Comparison of ENCODE assay signal across 28 cellular contexts in genomic region chr5:160641405-160641804, GRCh38.
A peak's percentile ranks its signal among the peaks of the same experiment; 100 is the strongest.
DNase-seq lines count a peak whose midpoint lies in the region; ATAC-seq, FAIRE-seq and TF ChIP-seq lines count a peak whose summit lies in the region.
"Had no signal": no experiment of that assay in that cellular context is flagged by ENCODE, and none has a peak within 500 bp of the region (broad histone marks: within the 10 kb centered on the region; RNA-seq: fewer than 3 reads in every experiment).

No MANE protein-coding gene starts in this region.

- H3K27me3 ChIP-seq in DND-41 (ENCODE audit: insufficient read depth, low read length, poor library complexity) = no peaks in the 10 kb centered on the region
- no peaks in the 10 kb centered on the region for H3K27me3 ChIP-seq in smooth muscle cell (ENCODE audit: low read depth)
- H3K27me3 ChIP-seq: esophagus squamous epithelium, gastrocnemius medialis, hepatocyte had no signal

- no peak overlapping the region for H3K9ac ChIP-seq in DND-41 (ENCODE audit: low read depth, low read length)
- H3K9ac ChIP-seq in smooth muscle cell (ENCODE audit: low read depth) = no peak overlapping the region

- DNase-seq in DND-41 (no peak), smooth muscle cell (lab: John Stamatoyannopoulos, UW; ENCODE audit: unreplicated experiment) (no peak), HTR-8/SVneo (ENCODE audit: insufficient read length, low spot score) (no peak), left lobe of liver (ENCODE audit: low spot score) (no peak), NOMO-1 (lab: John Stamatoyannopoulos, UW; ENCODE audit: unreplicated experiment in 2 of 2) (no peak)
- DNase-seq: activated CD4-positive, alpha-beta T cell treated with anti-CD3 and anti-CD28 coated beads, Interleukin-2, amount 50 U/mL, for 1 hour; activated CD8-positive, alpha-beta memory T cell treated with anti-CD3 and anti-CD28 coated beads, Interleukin-2, amount 10 ng/mL, durations not matched to agents 7 days and 5 days; CD4-positive, CD25-positive, alpha-beta regulatory T cell; cortex of kidney; endodermal cell; esophagus squamous epithelium; gastrocnemius medialis; mesenchymal stem cell; MM.1S; NCI-H1417 treated with DMSO at 0.1 percent for 48 hours; NCI-H2081 treated with DMSO at 0.1 percent for 48 hours; NCI-H446; PC-9; psoas muscle; Right ventricle myocardium superior; stimulated activated CD8-positive, alpha-beta memory T cell treated with anti-CD3 and anti-CD28 coated beads, Interleukin-4, amount 100 ng/mL, for 48 hours; WERI-Rb-1 had no signal

- H4K20me1 ChIP-seq in DND-41 (ENCODE audit: insufficient read depth, low read length) = no peaks in the 10 kb centered on the region
- H4K20me1 ChIP-seq in smooth muscle cell (ENCODE audit: low read depth) = no peaks in the 10 kb centered on the region

- H3K36me3 ChIP-seq in DND-41 (ENCODE audit: insufficient read depth, low read length) (no peaks in the 10 kb centered on the region), smooth muscle cell (ENCODE audit: low read depth) (no peaks in the 10 kb centered on the region)
- H3K36me3 ChIP-seq: cardiac muscle cell, esophagus squamous epithelium, gastrocnemius medialis, WERI-Rb-1 had no signal

- H3K9me3 ChIP-seq in DND-41 (ENCODE audit: insufficient read depth, low read length, severe bottlenecking) (no peaks in the 10 kb centered on the region), smooth muscle cell (replicated peaks; ENCODE audit: low read depth) (no peaks in the 10 kb centered on the region)
- H3K9me3 ChIP-seq: esophagus squamous epithelium, gastrocnemius medialis, psoas muscle had no signal

- TF ChIP-seq CTCF in DND-41 (IDR thresholded peaks at IDR 0.05; ENCODE audit: borderline replicate concordance, extremely low read depth, low read length, poor library complexity, severe bottlenecking) (no peak), smooth muscle cell (IDR thresholded peaks at IDR 0.05; ENCODE audit: borderline replicate concordance, insufficient read depth, poor library complexity, severe bottlenecking) (no peak)

- H3K79me2 ChIP-seq in DND-41 (ENCODE audit: insufficient read depth, low read length) = no peaks in the 10 kb centered on the region
- no peaks in the 10 kb centered on the region for H3K79me2 ChIP-seq in smooth muscle cell (ENCODE audit: low read depth)
- H3K79me2 ChIP-seq: hepatocyte had no signal

- FAIRE-seq in HTR-8/SVneo (lab: Jason Lieb, UNC) = no peak

- H3K27ac ChIP-seq in DND-41 (ENCODE audit: low read length) (no peak overlapping the region), smooth muscle cell (ENCODE audit: low read depth) (no peak overlapping the region)
- H3K27ac ChIP-seq: 22Rv1, cardiac muscle cell, esophagus squamous epithelium, gastrocnemius medialis, hepatocyte, PC-9, psoas muscle, WERI-Rb-1 had no signal

- H3K4me1 ChIP-seq in DND-41 (ENCODE audit: insufficient read depth, low read length) (peaks cover 3% of the 10 kb centered on the region; the same call in 1 of the 2 replicates), smooth muscle cell (ENCODE audit: low read depth) (no peaks in the 10 kb centered on the region)
- H3K4me1 ChIP-seq: esophagus squamous epithelium, gastrocnemius medialis, psoas muscle had no signal

- no peak overlapping the region for H2AFZ ChIP-seq in DND-41 (ENCODE audit: low read depth, low read length)
- H2AFZ ChIP-seq in smooth muscle cell (ENCODE audit: low read depth) = no peak overlapping the region
- H2AFZ ChIP-seq: hepatocyte, PC-9 had no signal

- H3K4me3 ChIP-seq in DND-41 (ENCODE audit: low read depth in 1 of 2, low read length in 2 of 2) (no peak overlapping the region), smooth muscle cell (no peak overlapping the region)
- H3K4me3 ChIP-seq: cardiac muscle cell, esophagus squamous epithelium, gastrocnemius medialis, hepatocyte, PC-9, psoas muscle had no signal

- no peaks in the 10 kb centered on the region for H3F3A ChIP-seq in smooth muscle cell (ENCODE audit: low read depth)

- ATAC-seq in DND-41 (ENCODE audit: insufficient read depth, low read depth) (0 out of 3 replicates have a peak, but pooled peaks have one; percentile 33), GM19324 (IDR thresholded peaks at IDR 0.05; ENCODE audit: low FRiP score, unreplicated experiment) (peak; percentile 60), GM21786 (IDR thresholded peaks at IDR 0.05; ENCODE audit: unreplicated experiment) (peak; percentile 51), HG03342 (IDR thresholded peaks at IDR 0.05; ENCODE audit: unreplicated experiment) (peak; percentile 59), left lobe of liver (no peak)
- ATAC-seq: activated CD8-positive, alpha-beta memory T cell treated with anti-CD3 and anti-CD28 coated beads, Interleukin-2, amount 10 ng/mL, durations not matched to agents 7 days and 5 days; gastrocnemius medialis; psoas muscle had no signal

- H3K4me2 ChIP-seq in DND-41 (ENCODE audit: insufficient read depth, low read length) = no peak overlapping the region
- H3K4me2 ChIP-seq in smooth muscle cell = no peak overlapping the region
- H3K4me2 ChIP-seq: hepatocyte, PC-9 had no signal
